In genomic region chr4:173752610-173753009, GRCh38 we compare ENCODE assay signal across 8 cellular contexts.
DNase-seq lines count a peak whose midpoint lies in the region; ATAC-seq and TF ChIP-seq lines count a peak whose summit lies in the region.

No MANE protein-coding gene starts in this region.

- no peaks in the 10 kb centered on the region for H3K4me1 ChIP-seq in IMR-90 (ENCODE audit: control insufficient read depth, insufficient read depth, low read length)
- H3K4me1 ChIP-seq in prostate gland (replicated peaks), result no peaks in the 10 kb centered on the region

- TF ChIP-seq POLR2A in IMR-90 (IDR thresholded peaks at IDR 0.05; ENCODE audit: low read depth, low read length) (no peak), prostate gland (IDR thresholded peaks at IDR 0.05) (no peak)

- H3K36me3 Mint-ChIP-seq in activated naive CD8-positive, alpha-beta T cell treated with anti-CD3 and anti-CD28 coated beads for 36 hours, result no peaks in the 10 kb centered on the region
- no peaks in the 10 kb centered on the region for H3K36me3 Mint-ChIP-seq in neural crest cell (ENCODE audit: low read depth)

- H3K9me1 ChIP-seq in IMR-90 (ENCODE audit: insufficient read depth, low read length), result no peaks in the 10 kb centered on the region

- no peak overlapping the region for H4K91ac ChIP-seq in IMR-90 (ENCODE audit: insufficient read depth, low read depth, low read length)

- H3K79me1 ChIP-seq in IMR-90 (ENCODE audit: low read depth in 1 of 2, low read length in 2 of 2), result no peaks in the 10 kb centered on the region

- H3K27ac Mint-ChIP-seq in activated naive CD8-positive, alpha-beta T cell treated with anti-CD3 and anti-CD28 coated beads for 36 hours, result no peak overlapping the region
- no peak overlapping the region for H3K27ac Mint-ChIP-seq in neural crest cell (ENCODE audit: unreplicated experiment)

- in situ Hi-C loops in IMR-90 (cut with MboI; ENCODE audit: low sequenced_read_pairs), result no loop called here

- H4K8ac ChIP-seq in IMR-90 (ENCODE audit: low read depth in 2 of 2, low read length in 2 of 2), result no peak overlapping the region

- no peak overlapping the region for H3K23ac ChIP-seq in IMR-90 (ENCODE audit: low read depth, low read length)

- no peaks in the 10 kb centered on the region for H4K20me1 ChIP-seq in IMR-90 (ENCODE audit: insufficient read depth, low read length)

- H3K27me3 ChIP-seq in IMR-90 (ENCODE audit: control insufficient read depth, insufficient read depth, low read length) (no peaks in the 10 kb centered on the region), prostate gland (replicated peaks; ENCODE audit: insufficient read depth) (no peaks in the 10 kb centered on the region)

- H4K5ac ChIP-seq in IMR-90 (ENCODE audit: low read depth, low read length), result no peak overlapping the region

- no peaks in the 10 kb centered on the region for H3K36me3 ChIP-seq in IMR-90 (ENCODE audit: control insufficient read depth, insufficient read depth, low read length)
- H3K36me3 ChIP-seq in prostate gland, result no peaks in the 10 kb centered on the region

- 0 out of 2 replicates have a peak, but pooled peaks have one; percentile 18 for TF ChIP-seq CTCF in IMR-90 (conservative IDR thresholded peaks at IDR 0.05; ENCODE audit: low read depth, low read length)
- TF ChIP-seq CTCF in neural crest cell (conservative IDR thresholded peaks at IDR 0.05), result peak; percentile 59
- TF ChIP-seq CTCF in prostate gland (IDR thresholded peaks at IDR 0.05), result no peak

- H3K56ac ChIP-seq in IMR-90 (ENCODE audit: extremely low read depth, insufficient read depth, low read length), result no peak overlapping the region

- intact Hi-C loops in IMR-90 (cut with micrococcal nuclease) (no loop called here), prostate gland (cut with DNase I) (no loop called here)

- H2AFZ ChIP-seq in IMR-90 (replicated peaks; ENCODE audit: low read length, poor library complexity), result peak overlapping the region; percentile 17

- no peaks in the 10 kb centered on the region for H3K4me1 Mint-ChIP-seq in activated naive CD8-positive, alpha-beta T cell treated with anti-CD3 and anti-CD28 coated beads for 36 hours
- no peaks in the 10 kb centered on the region for H3K4me1 Mint-ChIP-seq in neural crest cell

- H2BK120ac ChIP-seq in IMR-90 (ENCODE audit: low read depth, low read length), result no peak overlapping the region

- no peak overlapping the region for H3K4ac ChIP-seq in IMR-90 (ENCODE audit: low read depth, low read length)

- H2BK20ac ChIP-seq in IMR-90 (ENCODE audit: low read depth, low read length), result no peak overlapping the region

- no TSS peak for BruUV-seq in IMR-90 (replicated peaks; lab: Mats Ljungman, UMichigan)

- no peak overlapping the region for H2AK9ac ChIP-seq in IMR-90 (replicated peaks; ENCODE audit: low read depth, low read length, poor library complexity)

- no peak overlapping the region for H3K4me2 ChIP-seq in IMR-90 (ENCODE audit: low read depth, low read length)

- no peak overlapping the region for H3K4me3 Mint-ChIP-seq in activated naive CD8-positive, alpha-beta T cell treated with anti-CD3 and anti-CD28 coated beads for 36 hours
- no peak overlapping the region for H3K4me3 Mint-ChIP-seq in neural crest cell

- H3K27me3 Mint-ChIP-seq in activated naive CD8-positive, alpha-beta T cell treated with anti-CD3 and anti-CD28 coated beads for 36 hours, result peaks cover 4% of the 10 kb centered on the region
- H3K27me3 Mint-ChIP-seq in neural crest cell (ENCODE audit: low read depth), result peaks cover 28% of the 10 kb centered on the region

- no peak overlapping the region for H3K27ac ChIP-seq in IMR-90 (ENCODE audit: insufficient read depth, low read length)
- H3K27ac ChIP-seq in prostate gland, result no peak overlapping the region

- POLR2A ChIA-PET in IMR-90 (lab: Charles Lee; ENCODE audit: unreplicated experiment), result no interaction called here

- dilution Hi-C loops in IMR-90 (cut with HindIII; ENCODE audit: low sequenced_read_pairs, unreplicated experiment), result no loop called here

- H2BK15ac ChIP-seq in IMR-90 (ENCODE audit: low read depth, low read length), result no peak overlapping the region

- H3K14ac ChIP-seq in IMR-90 (replicated peaks; ENCODE audit: low read depth, low read length), result no peak overlapping the region

- H3K18ac ChIP-seq in IMR-90 (ENCODE audit: low read depth, low read length), result no peak overlapping the region

- no peak overlapping the region for H3K9ac ChIP-seq in IMR-90 (ENCODE audit: low read depth, low read length)

- H3K9me3 Mint-ChIP-seq in activated naive CD8-positive, alpha-beta T cell treated with anti-CD3 and anti-CD28 coated beads for 36 hours, result no peaks in the 10 kb centered on the region
- no peaks in the 10 kb centered on the region for H3K9me3 Mint-ChIP-seq in neural crest cell

- no peak for TF ChIP-seq RAD21 in IMR-90 (IDR thresholded peaks at IDR 0.05; ENCODE audit: low read length)

- WGBS in IMR-90 (ENCODE audit: extremely low coverage in 2 of 2, insufficient read length in 1 of 2), 2 experiments, result 80% methylated on average over 1 of the region's 7 CpGs; no CpG with 5 or more reads in 1 of the 2 experiments
- WGBS in prostate gland, result 46% methylated on average over 7 of the region's 7 CpGs

- DNase-seq in activated T-cell treated with anti-CD3 and anti-CD28 coated beads for 48 hours (ENCODE audit: low read depth), result peak; percentile 21
- DNase-seq in activated T-cell treated with anti-CD3 and anti-CD28 coated beads for 4 hours, result no peak
- peak; percentile 4 for DNase-seq in IMR-90
- peak; percentile 8 for DNase-seq in activated naive CD8-positive, alpha-beta T cell treated with anti-CD3 and anti-CD28 coated beads for 36 hours
- peak; percentile 50 for DNase-seq in neural crest cell (ENCODE audit: low read depth, low spot score)
- no peak for DNase-seq in prostate gland (ENCODE audit: low spot score)
- DNase-seq in amygdala (lab: John Stamatoyannopoulos, UW), result no peak
- no peak for DNase-seq in HPDE6-E6E7 (ENCODE audit: extremely low spot score)

- CTCF ChIA-PET in IMR-90 (lab: Yijun Ruan, JAX), result interaction anchor here (1.0 to 1.5 kb wide), 2 partner anchors 10 to 92 kb away, joined by 3 to 11 read pairs; no protein-coding TSS in a partner anchor

- no peak for ATAC-seq in IMR-90 (ENCODE audit: low read depth)

- H2AK5ac ChIP-seq in IMR-90 (ENCODE audit: low read depth, low read length), result no peak overlapping the region

- H2BK5ac ChIP-seq in IMR-90 (ENCODE audit: low read depth, low read length, poor library complexity, severe bottlenecking), result no peak overlapping the region

- H3K9me3 ChIP-seq in IMR-90 (ENCODE audit: control insufficient read depth, insufficient read depth, low read length) (no peaks in the 10 kb centered on the region), prostate gland (no peaks in the 10 kb centered on the region)

- H3K4me3 ChIP-seq in IMR-90 (ENCODE audit: insufficient read depth, low read depth, low read length) (no peak overlapping the region), prostate gland (no peak overlapping the region)

TF ChIP-seq in IMR-90, 13 proteins besides CTCF, POLR2A, EP300 and RAD21:
- no peak for TF ChIP-seq RCOR1 (IDR thresholded peaks at IDR 0.05; ENCODE audit: insufficient replicate concordance, low read length)
- TF ChIP-seq RFX5 (IDR thresholded peaks at IDR 0.05; ENCODE audit: low read depth, low read length), result no peak
- no peak for TF ChIP-seq FOS (IDR thresholded peaks at IDR 0.05; ENCODE audit: low read depth, low read length)
- no peak for TF ChIP-seq MXI1 (IDR thresholded peaks at IDR 0.05; ENCODE audit: borderline replicate concordance, low read depth, low read length)
TF ChIP-seq in IMR-90: peak in this region for 0.

Comparison
In these comparisons a context has a peak if more than half of its experiments do, and no peak if none do; other contexts are left out.
1. DNase-seq: peak in activated T-cell treated with anti-CD3 and anti-CD28 coated beads for 48 hours (single experiment), IMR-90 (single experiment), activated naive CD8-positive, alpha-beta T cell treated with anti-CD3 and anti-CD28 coated beads for 36 hours (single experiment) and neural crest cell (single experiment); none in activated T-cell treated with anti-CD3 and anti-CD28 coated beads for 4 hours (single experiment), prostate gland (single experiment), amygdala (0 of 56) and HPDE6-E6E7 (single experiment).
2. CTCF ChIP-seq: peak in IMR-90 (single experiment) and neural crest cell (single experiment); none in prostate gland (0 of 4).